Comparison of ENCODE assay signal across 26 cellular contexts in genomic region chr9:28365736-28366135, GRCh38.
DNase-seq lines count a peak whose midpoint lies in the region; TF ChIP-seq lines count a peak whose summit lies in the region.
"Had no signal": no experiment of that assay in that cellular context is flagged by ENCODE, and none has a peak within 500 bp of the region (broad histone marks: within the 10 kb centered on the region; RNA-seq: fewer than 3 reads in every experiment).

No MANE protein-coding gene starts in this region.

- no peaks in the 10 kb centered on the region for H3K79me2 ChIP-seq in smooth muscle cell (ENCODE audit: low read depth)

- peak; percentile 43 for DNase-seq in HT1080 (ENCODE audit: low read depth)
- DNase-seq in choroid plexus epithelial cell (ENCODE audit: low read depth), result peak; percentile 4
- peak; percentile 12 for DNase-seq in iPS-NIHi7 (ENCODE audit: extremely low spot score)
- no peak for DNase-seq in smooth muscle cell (lab: John Stamatoyannopoulos, UW; ENCODE audit: unreplicated experiment)
- no peak for DNase-seq in activated CD4-positive, alpha-beta T cell treated with anti-CD3 and anti-CD28 coated beads for 1 hour
- DNase-seq in COR-L47 (lab: John Stamatoyannopoulos, UW), result no peak
- DNase-seq in stimulated activated CD4-positive, alpha-beta T cell treated with anti-CD3 and anti-CD28 coated beads, Interleukin-15, amount 100 ng/mL, for 24 hours, result no peak
- no peak for DNase-seq in NCI-H1436 (lab: John Stamatoyannopoulos, UW)
- DNase-seq: activated CD4-positive, alpha-beta T cell treated with anti-CD3 and anti-CD28 coated beads, Interleukin-2, amount 50 U/mL, for 4 hours; activated gamma-delta T cell treated with Interleukin-2 at 50 U/mL for 16 hours; activated T-cell treated with anti-CD3 and anti-CD28 coated beads, Interleukin-2, amount 50 U/mL, for 48 hours; dermis blood vessel endothelial cell; DMS53; heart left ventricle; MM.1S; NCI-H1105 treated with DMSO at 0.1 percent for 48 hours; NCI-H2029; NK-92 treated with Interleukin-12 subunit alpha and Interleukin-12 subunit beta, amount 100 ng/mL, for 24 hours; pancreas; small intestine; stimulated activated CD4-positive, alpha-beta T cell treated with anti-CD3 and anti-CD28 coated beads, Interleukin-1b, Interleukin-23, amount 100 ng/mL, for 48 hours had no signal

- H2AFZ ChIP-seq in smooth muscle cell (ENCODE audit: low read depth), result no peak overlapping the region

- H3K4me2 ChIP-seq in smooth muscle cell, result peak overlapping the region; percentile 49
- H3K4me2 ChIP-seq: BLaER1, KMS-11 had no signal

- peak overlapping the region; percentile 80 for H3K27ac ChIP-seq in smooth muscle cell (ENCODE audit: low read depth)
- H3K27ac ChIP-seq: BLaER1, heart left ventricle, KMS-11, pancreas, SK-N-MC, thoracic aorta had no signal

- H3K4me3 ChIP-seq in choroid plexus epithelial cell (ENCODE audit: low read depth, low read length) (no peak overlapping the region), smooth muscle cell (no peak overlapping the region)
- H3K4me3 ChIP-seq: BLaER1, heart left ventricle, lung, pancreas, SK-N-MC, thoracic aorta had no signal

- H3K36me3 ChIP-seq in smooth muscle cell (ENCODE audit: low read depth), result no peaks in the 10 kb centered on the region
- H3K36me3 ChIP-seq: BLaER1, heart left ventricle, pancreas, thoracic aorta had no signal

- no peaks in the 10 kb centered on the region for H3K27me3 ChIP-seq in smooth muscle cell (ENCODE audit: low read depth)
- H3K27me3 ChIP-seq: BLaER1, heart left ventricle, pancreas had no signal

- H4K20me1 ChIP-seq in smooth muscle cell (ENCODE audit: low read depth), result no peaks in the 10 kb centered on the region
- H4K20me1 ChIP-seq: BLaER1 had no signal

- H3K4me1 ChIP-seq in smooth muscle cell (ENCODE audit: low read depth), result peaks cover 2% of the 10 kb centered on the region
- H3K4me1 ChIP-seq: BLaER1, heart left ventricle, pancreas had no signal

- H3F3A ChIP-seq in smooth muscle cell (ENCODE audit: low read depth), result no peaks in the 10 kb centered on the region

- H3K9ac ChIP-seq in smooth muscle cell (ENCODE audit: low read depth), result no peak overlapping the region
- H3K9ac ChIP-seq: BLaER1, KMS-11 had no signal

- WGBS in smooth muscle cell (ENCODE audit: low lambda C conversion rate), result 89% methylated on average over 3 of the region's 3 CpGs

- TF ChIP-seq CTCF in choroid plexus epithelial cell (conservative IDR thresholded peaks at IDR 0.05; ENCODE audit: low read depth, low read length) (no peak), smooth muscle cell (IDR thresholded peaks at IDR 0.05; ENCODE audit: borderline replicate concordance, insufficient read depth, poor library complexity, severe bottlenecking) (no peak)

- H3K9me3 ChIP-seq in smooth muscle cell (replicated peaks; ENCODE audit: low read depth), result no peaks in the 10 kb centered on the region
- H3K9me3 ChIP-seq: BLaER1, heart left ventricle, pancreas, thoracic aorta had no signal

Comparison
In these comparisons a context has a peak if more than half of its experiments do, and no peak if none do; other contexts are left out.
1. DNase-seq: peak in HT1080 (single experiment), choroid plexus epithelial cell (single experiment) and iPS-NIHi7 (single experiment); none in smooth muscle cell (single experiment), activated CD4-positive, alpha-beta T cell treated with anti-CD3 and anti-CD28 coated beads for 1 hour (single experiment), COR-L47 (single experiment), stimulated activated CD4-positive, alpha-beta T cell treated with anti-CD3 and anti-CD28 coated beads, Interleukin-15, amount 100 ng/mL, for 24 hours (single experiment) and NCI-H1436 (single experiment).